Comparison of ENCODE assay signal across 8 cellular contexts in genomic region chr3:65751123-65751700, GRCh38.
DNase-seq lines count a peak whose midpoint lies in the region; ATAC-seq, FAIRE-seq and TF ChIP-seq lines count a peak whose summit lies in the region.

No MANE protein-coding gene starts in this region.

- H3K27me3 ChIP-seq in HAP-1 (ENCODE audit: low read depth) (no peaks in the 10 kb centered on the region), parathyroid adenoma (ENCODE audit: control insufficient read depth, insufficient read depth, low read length) (no peaks in the 10 kb centered on the region)

- no peak overlapping the region for H3K4me2 ChIP-seq in parathyroid adenoma (ENCODE audit: low read length)

- H3K36me3 ChIP-seq in HAP-1 (replicated peaks), result no peaks in the 10 kb centered on the region
- H3K36me3 ChIP-seq in parathyroid adenoma (ENCODE audit: control insufficient read depth, insufficient read depth, low read length), result no peaks in the 10 kb centered on the region

- H3K4me3 ChIP-seq in HAP-1 (no peak overlapping the region), parathyroid adenoma (ENCODE audit: low read depth, low read length) (no peak overlapping the region)

- peak; percentile 60 for TF ChIP-seq CTCF in parathyroid adenoma (IDR thresholded peaks at IDR 0.05)

- in situ Hi-C loops in HAP-1 (cut with MboI; ENCODE audit: low sequenced_read_pairs), result no loop called here

- no peaks in the 10 kb centered on the region for H3K4me1 ChIP-seq in HAP-1
- peaks cover 2% of the 10 kb centered on the region for H3K4me1 ChIP-seq in parathyroid adenoma

- FAIRE-seq in frontal cortex (lab: Jason Lieb, UNC), result peak; percentile 6

- no peak for ATAC-seq in GM21423 (IDR thresholded peaks at IDR 0.05; ENCODE audit: unreplicated experiment)

- no peak overlapping the region for H2AFZ ChIP-seq in parathyroid adenoma

- peak; percentile 56 for DNase-seq in EH (ENCODE audit: low read depth)
- DNase-seq in HAP-1 (ENCODE audit: low spot score in 2 of 2), result peak; percentile 50 to 79
- DNase-seq in SK-N-DZ (ENCODE audit: low spot score), result peak; percentile 25
- DNase-seq in frontal cortex (ENCODE audit: low spot score in 2 of 2), result peak in 1 of 2 donors; percentile 24
- no peak for DNase-seq in NCI-H2029 (lab: John Stamatoyannopoulos, UW)
- DNase-seq in central memory CD4-positive, alpha-beta T cell, result no peak

- no peak overlapping the region for H3K27ac ChIP-seq in parathyroid adenoma

- no peak overlapping the region for H3K9ac ChIP-seq in parathyroid adenoma

- H3K9me3 ChIP-seq in HAP-1, result no peaks in the 10 kb centered on the region
- no peaks in the 10 kb centered on the region for H3K9me3 ChIP-seq in parathyroid adenoma (ENCODE audit: control insufficient read depth, low read length)

- no peaks in the 10 kb centered on the region for H3K79me2 ChIP-seq in parathyroid adenoma

Comparison
In these comparisons a context has a peak if more than half of its experiments do, and no peak if none do; other contexts are left out.
1. DNase-seq: peak in EH (single experiment), HAP-1 (2 of 2) and SK-N-DZ (single experiment); none in NCI-H2029 (single experiment) and central memory CD4-positive, alpha-beta T cell (single experiment).